ENCODE assay signal across 1 cellular context in genomic region chr1:3483801-3484444, GRCh38.
TF ChIP-seq lines count a peak whose summit lies in the region.

No MANE protein-coding gene starts in this region.

TF ChIP-seq in K562, 482 proteins besides CTCF, POLR2A, EP300 and RAD21 (continued from another document):
- TF ChIP-seq ZNF785 (CRISPR knock-in tag; IDR thresholded peaks at IDR 0.05) (no peak), HNRNPLL (IDR thresholded peaks at IDR 0.05; ENCODE audit: low read depth, low read length, poor library complexity, severe bottlenecking) (no peak), SMAD2 (IDR thresholded peaks at IDR 0.05; ENCODE audit: low read depth, low read length) (no peak), CBFA2T3 (IDR thresholded peaks at IDR 0.05) (no peak), RB1 (IDR thresholded peaks at IDR 0.05; ENCODE audit: low read depth) (peak; percentile 32; the same call in 1 of the 2 replicates), ZNF263 (CRISPR knock-in tag; IDR thresholded peaks at IDR 0.05; ENCODE audit: borderline replicate concordance) (peak; percentile 53; the same call in 1 of the 2 replicates), MEIS2 (IDR thresholded peaks at IDR 0.05; ENCODE audit: partially characterized antibody) (no peak), ZNF668 (CRISPR knock-in tag; IDR thresholded peaks at IDR 0.05) (no peak), JUND (IDR thresholded peaks at IDR 0.05; ENCODE audit: borderline replicate concordance, low read depth, low read length) (peak; percentile 11; the same call in 1 of the 2 replicates), JUND (tag; IDR thresholded peaks at IDR 0.05; ENCODE audit: borderline replicate concordance, low read depth, low read length) (no peak), ZNF696 (CRISPR knock-in tag; conservative IDR thresholded peaks at IDR 0.05) (no peak), ZNF282 (CRISPR knock-in tag; IDR thresholded peaks at IDR 0.05) (no peak), FOXA1 (IDR thresholded peaks at IDR 0.05; ENCODE audit: borderline replicate concordance) (no peak), TRIM28 (IDR thresholded peaks at IDR 0.05) (no peak), STAG1 (CRISPR knock-in tag; IDR thresholded peaks at IDR 0.05; ENCODE audit: borderline replicate concordance) (0 out of 2 replicates have a peak, but pooled peaks have one; percentile 32), GMEB1 (CRISPR knock-in tag; IDR thresholded peaks at IDR 0.05) (0 out of 2 replicates have a peak, but pooled peaks have one; percentile 8), ZBTB7A (IDR thresholded peaks at IDR 0.05; ENCODE audit: borderline replicate concordance, control insufficient read depth, low read depth, low read length) (peak; percentile 73), POLR3A (IDR thresholded peaks at IDR 0.05; ENCODE audit: borderline replicate concordance, extremely low read depth, insufficient read depth, insufficient read length) (no peak), ZNF444 (CRISPR knock-in tag; IDR thresholded peaks at IDR 0.05) (no peak), THAP12 (CRISPR knock-in tag; IDR thresholded peaks at IDR 0.05) (no peak), HMG20A (CRISPR knock-in tag; conservative IDR thresholded peaks at IDR 0.05) (no peak), NONO (IDR thresholded peaks at IDR 0.05; ENCODE audit: low read depth in 2 of 2, low read length in 1 of 2) (no peak), TEAD4 (IDR thresholded peaks at IDR 0.05; ENCODE audit: low read length) (no peak), TEAD4 (CRISPR knock-in tag; IDR thresholded peaks at IDR 0.05; ENCODE audit: borderline replicate concordance) (no peak), ETV1 (tag; conservative IDR thresholded peaks at IDR 0.05; ENCODE audit: low read depth) (no peak), CTCFL (IDR thresholded peaks at IDR 0.05; ENCODE audit: borderline replicate concordance, insufficient read depth, low read depth, low read length, poor library complexity, severe bottlenecking) (peak; percentile 39), SMC3 (conservative IDR thresholded peaks at IDR 0.05; ENCODE audit: insufficient read depth, low read depth, low read length) (peak; percentile 89), MAZ (CRISPR knock-in tag; conservative IDR thresholded peaks at IDR 0.05 in 1 of 2, IDR thresholded peaks at IDR 0.05 in 1 of 2) (peak in 1 of 2 experiments; percentile 41; a peak in 1 of 4 replicates)
TF ChIP-seq in K562: peak in this region for 17.
